In the genomic region with DNA sequence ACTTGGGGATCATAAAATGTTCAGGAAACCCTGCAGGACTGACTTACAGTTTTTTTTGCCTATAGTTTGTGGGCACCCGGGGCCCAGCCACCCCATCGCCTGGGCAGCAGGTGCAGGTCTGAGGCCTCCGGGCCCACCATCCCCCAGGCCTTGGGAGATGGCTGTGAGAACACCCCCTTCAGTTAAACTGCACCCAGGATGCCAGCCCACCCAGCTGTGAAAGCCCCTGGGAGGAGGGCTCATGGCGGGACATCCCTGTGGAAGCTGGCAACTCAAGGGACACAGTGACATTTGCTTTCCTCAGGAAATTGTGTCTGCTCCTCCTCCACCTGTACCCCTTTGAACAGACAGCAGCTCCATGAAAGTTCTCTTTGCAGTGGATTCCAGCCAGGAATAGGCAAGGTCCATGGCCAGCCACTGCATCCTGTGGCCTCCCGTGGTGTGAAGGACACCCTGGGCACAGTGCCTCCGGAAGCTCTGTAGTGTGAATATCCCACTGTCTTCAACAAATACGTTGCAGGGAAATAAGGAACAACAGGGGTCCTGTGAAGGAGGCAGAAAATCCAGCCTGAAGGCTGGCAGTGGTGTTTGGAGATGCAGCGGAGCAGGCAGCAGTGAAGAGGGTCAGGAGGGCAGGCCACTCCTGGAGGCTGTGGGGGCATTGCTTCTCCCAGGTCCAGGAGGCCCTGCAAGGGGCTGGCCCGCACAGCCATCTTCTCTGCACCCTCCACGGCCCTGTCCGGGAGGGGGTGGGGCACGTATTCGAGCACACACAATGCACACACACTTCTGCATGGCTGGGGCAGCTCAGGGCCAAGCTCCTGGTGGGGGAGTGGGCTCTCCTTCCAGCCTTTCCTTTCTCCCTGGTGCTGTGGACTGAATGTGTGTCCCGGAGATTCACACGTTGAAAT, we compare ENCODE assay signal across 21 cellular contexts. TPM values are rescaled to one million over a fixed set of nuclear protein-coding genes. Genes with fewer than 3 reads are reported as not detected.
DNase-seq lines count a peak whose midpoint lies in the region; ATAC-seq and TF ChIP-seq lines count a peak whose summit lies in the region.
"Had no signal": no experiment of that assay in that cellular context is flagged by ENCODE, and none has a peak within 500 bp of the region (broad histone marks: within the 10 kb centered on the region; RNA-seq: fewer than 3 reads in every experiment).

No MANE protein-coding gene starts in this region.

- peaks cover 7% of the 10 kb centered on the region for H3K27me3 Mint-ChIP-seq in osteocyte (ENCODE audit: unreplicated experiment)

- TF ChIP-seq CTCF in right atrium auricular region (IDR thresholded peaks at IDR 0.05) (no peak), osteocyte (IDR thresholded peaks at IDR 0.05) (no peak)

- H3K27ac ChIP-seq in right atrium auricular region (peak overlapping the region; percentile 95 to 97), caudate nucleus (ENCODE audit: low read depth, low read length) (no peak overlapping the region)
- H3K27ac ChIP-seq: epithelial cell of prostate, GM23248, lower lobe of right lung, SJSA1, upper lobe of right lung had no signal

- DNase-seq in DMS79 treated with DMSO at 0.1 percent for 48 hours (lab: John Stamatoyannopoulos, UW), result peak; percentile 5
- no peak for DNase-seq in DMS79 (lab: John Stamatoyannopoulos, UW)
- peak; percentile 20 for DNase-seq in NCI-H2227 treated with DMSO at 0.1 percent for 48 hours (lab: John Stamatoyannopoulos, UW)
- DNase-seq in right atrium auricular region (ENCODE audit: low spot score), result no peak
- DNase-seq in osteocyte (ENCODE audit: extremely low spot score, unreplicated experiment), result peak; percentile 73
- DNase-seq in caudate nucleus (lab: John Stamatoyannopoulos, UW), result no peak
- DNase-seq: 8988T; activated CD4-positive, CD25-positive, alpha-beta regulatory T cell; activated naive CD4-positive, alpha-beta T cell; cortex of kidney; GM23248; lower lobe of right lung; naive B cell; NCI-H187; stimulated activated naive CD8-positive, alpha-beta T cell treated with anti-CD3 and anti-CD28 coated beads, Interleukin-15, amount 100 ng/mL, for 72 hours; upper lobe of right lung had no signal

- H3K27ac Mint-ChIP-seq in osteocyte (ENCODE audit: unreplicated experiment), result no peak overlapping the region
- H3K27ac Mint-ChIP-seq: T-helper 2 cell treated with Interferon-gamma antibody and Interleukin-4, amounts not matched to agents 5 μg/mL and 100 μg/mL, for 36 hours had no signal

- H3K9me3 Mint-ChIP-seq in osteocyte (ENCODE audit: unreplicated experiment), result no peaks in the 10 kb centered on the region
- H3K9me3 Mint-ChIP-seq: stimulated activated naive CD8-positive, alpha-beta T cell treated with anti-CD3 and anti-CD28 coated beads, Interleukin-15, amount 100 ng/mL, for 72 hours had no signal

- H3K4me1 Mint-ChIP-seq in osteocyte (ENCODE audit: unreplicated experiment), result peaks cover 2% of the 10 kb centered on the region

- peaks cover 1% of the 10 kb centered on the region for H3K36me3 Mint-ChIP-seq in osteocyte (ENCODE audit: unreplicated experiment)
- H3K36me3 Mint-ChIP-seq: naive B cell had no signal

- H3K4me3 ChIP-seq in right atrium auricular region, result no peak overlapping the region
- H3K4me3 ChIP-seq: GM23248, lower lobe of right lung, SJSA1, upper lobe of right lung had no signal

- H3K36me3 ChIP-seq in right atrium auricular region, result no peaks in the 10 kb centered on the region
- H3K36me3 ChIP-seq: lower lobe of right lung, SJSA1, upper lobe of right lung had no signal

- ATAC-seq in HG02981 (IDR thresholded peaks at IDR 0.05; ENCODE audit: unreplicated experiment) (no peak), HG02885 (IDR thresholded peaks at IDR 0.05; ENCODE audit: poor library complexity, unreplicated experiment) (no peak)

- peaks cover 0 to 29% of the 10 kb centered on the region in 2 donors for H3K4me1 ChIP-seq in right atrium auricular region
- H3K4me1 ChIP-seq: lower lobe of right lung, SJSA1, upper lobe of right lung had no signal

- no peaks in the 10 kb centered on the region for H3K27me3 ChIP-seq in right atrium auricular region

- H3K4me3 Mint-ChIP-seq in osteocyte (ENCODE audit: unreplicated experiment), result no peak overlapping the region
- H3K4me3 Mint-ChIP-seq: naive B cell; stimulated activated naive CD8-positive, alpha-beta T cell treated with anti-CD3 and anti-CD28 coated beads, Interleukin-15, amount 100 ng/mL, for 72 hours; T-helper 2 cell treated with Interferon-gamma antibody and Interleukin-4, amounts not matched to agents 5 μg/mL and 100 μg/mL, for 36 hours had no signal

- H3K9me3 ChIP-seq in right atrium auricular region, result no peaks in the 10 kb centered on the region
- H3K9me3 ChIP-seq: lower lobe of right lung, SJSA1, upper lobe of right lung had no signal

RNA-seq across cellular contexts. Expression of gene OBSCN, which starts 2.1 kb away (rescaled TPM):
- total RNA-seq in right atrium auricular region, result 100 to 1,000 TPM; 159 to 317 TPM
- 15.2 and 16.1 TPM in 2 replicates for total RNA-seq in osteocyte

RNA-seq across cellular contexts. Expression of gene IBA57, which starts 40.2 kb away (rescaled TPM):
- total RNA-seq in right atrium auricular region (1 to 10 TPM; 6.7 to 7.1 TPM), osteocyte (8.1 TPM in 2 replicates)

RNA-seq across cellular contexts. Expression of gene GJC2, which starts 56.1 kb away (rescaled TPM):
- total RNA-seq in right atrium auricular region, result 1 to 10 TPM in 1 of 2 donors, under 1 TPM in 1; 0.93 to 2.3 TPM
- 1.6 TPM in 2 replicates for total RNA-seq in osteocyte

Comparison
In these comparisons a context has a peak if more than half of its experiments do, and no peak if none do; other contexts are left out.
1. DNase-seq: peak in DMS79 treated with DMSO at 0.1 percent for 48 hours (single experiment), NCI-H2227 treated with DMSO at 0.1 percent for 48 hours (single experiment) and osteocyte (single experiment); none in DMS79 (single experiment), right atrium auricular region (single experiment) and caudate nucleus (0 of 61).